Comparison of ENCODE assay signal across 8 cellular contexts in the genomic region with DNA sequence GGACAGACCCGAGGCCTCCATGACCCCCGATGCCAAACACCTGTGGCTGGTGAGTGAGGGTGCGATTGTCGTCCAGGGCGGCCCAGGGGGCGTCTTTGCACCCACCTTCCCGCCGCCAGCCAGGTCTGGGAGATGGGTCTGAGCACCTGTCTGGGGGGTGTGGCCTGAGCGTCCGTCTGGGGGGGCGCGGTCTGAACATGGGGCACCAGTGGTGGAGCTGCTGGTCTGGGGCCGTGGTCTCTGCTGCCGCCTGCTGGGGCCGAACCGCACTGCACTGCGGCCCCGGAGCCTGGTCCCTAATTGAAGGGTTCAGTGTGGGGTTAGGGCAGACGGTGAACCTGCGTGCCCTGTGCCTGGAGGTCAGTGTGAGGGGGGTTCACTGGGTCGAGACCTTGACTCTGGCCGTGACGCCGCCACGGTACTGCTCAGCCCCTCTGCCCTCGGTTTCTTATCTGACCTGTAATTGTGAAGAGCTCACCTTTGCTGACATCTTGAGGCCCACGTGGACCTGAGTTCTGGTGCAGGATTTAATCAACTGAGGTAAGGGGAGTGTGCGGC. TPM values are rescaled to one million over a fixed set of nuclear protein-coding genes. Genes with fewer than 3 reads are reported as not detected.
DNase-seq lines count a peak whose midpoint lies in the region; ATAC-seq and TF ChIP-seq lines count a peak whose summit lies in the region.

No MANE protein-coding gene starts in this region.

- H3K27ac ChIP-seq in CD4-positive, alpha-beta T cell (ENCODE audit: low read depth, low read length), result no peak overlapping the region
- H3K27ac ChIP-seq in gastroesophageal sphincter (no peak overlapping the region), aorta (ENCODE audit: low read depth in 1 of 2, low read length in 2 of 2) (no peak overlapping the region)

- no peaks in the 10 kb centered on the region for H3K9me3 Mint-ChIP-seq in CD4-positive, alpha-beta T cell
- no peaks in the 10 kb centered on the region for H3K9me3 Mint-ChIP-seq in progenitor cell of endocrine pancreas (ENCODE audit: low read depth)

- CTCF ChIA-PET in CD4-positive, alpha-beta T cell (lab: Charles Lee), result interaction anchor here (0.6 to 6.0 kb wide), 24 partner anchors 12 to 545 kb away, joined by 3 to 73 read pairs (median 4); partner anchors contain the start of genes MC1R, SPATA2L and TCF25

- no peaks in the 10 kb centered on the region for H3K27me3 ChIP-seq in CD4-positive, alpha-beta T cell (ENCODE audit: control insufficient read depth, insufficient read depth, low read length)
- no peaks in the 10 kb centered on the region for H3K27me3 ChIP-seq in gastroesophageal sphincter
- no peaks in the 10 kb centered on the region for H3K27me3 ChIP-seq in aorta (ENCODE audit: control insufficient read depth in 1 of 2, insufficient read depth in 2 of 2, low read length in 1 of 2)

- H3K4me3 ChIP-seq in HFF-Myc (replicated peaks; ENCODE audit: low read depth, low read length) (no peak overlapping the region), gastroesophageal sphincter (no peak overlapping the region), aorta (ENCODE audit: low read length in 2 of 2) (no peak overlapping the region)

- intact Hi-C loops in CD4-positive, alpha-beta T cell (cut with DNase I, micrococcal nuclease), result loop anchor here (1.0 to 10.0 kb wide), 5 partner anchors 45 to 286 kb away; partner anchors contain the start of genes CPNE7 (in 1 of the 2) and FANCA (in 1 of the 2)
- intact Hi-C loops in aorta (cut with DNase I), result loop anchor here (5.0 kb wide), 2 partner anchors 109 to 159 kb away; partner anchors contain the start of gene SPATA2L (in 1 of the 2)

- POLR2A ChIA-PET in CD4-positive, alpha-beta T cell (lab: Charles Lee), result interaction anchor here (0.7 to 5.4 kb wide), 5 partner anchors 12 to 160 kb away, joined by 3 to 104 read pairs (median 14); partner anchors contain the start of gene TCF25

- no peaks in the 10 kb centered on the region for H3K36me3 Mint-ChIP-seq in CD4-positive, alpha-beta T cell (ENCODE audit: low read depth)
- peaks cover 11% of the 10 kb centered on the region for H3K36me3 Mint-ChIP-seq in progenitor cell of endocrine pancreas (ENCODE audit: insufficient read depth)

- ATAC-seq in CD4-positive, alpha-beta T cell (ENCODE audit: poor library complexity), result peak; percentile 85
- ATAC-seq in gastroesophageal sphincter, result peak; percentile 67
- ATAC-seq in aorta (ENCODE audit: low FRiP score), result peak; percentile 83
- no peak for ATAC-seq in HG03097 (IDR thresholded peaks at IDR 0.05; ENCODE audit: low FRiP score, unreplicated experiment)

- H3K4me1 Mint-ChIP-seq in CD4-positive, alpha-beta T cell (ENCODE audit: low read depth), result peaks cover 29% of the 10 kb centered on the region
- H3K4me1 Mint-ChIP-seq in progenitor cell of endocrine pancreas (ENCODE audit: low read depth), result no peaks in the 10 kb centered on the region

- H3K9me3 ChIP-seq in CD4-positive, alpha-beta T cell (ENCODE audit: control insufficient read depth, low read length), result no peaks in the 10 kb centered on the region
- H3K9me3 ChIP-seq in gastroesophageal sphincter (no peaks in the 10 kb centered on the region), aorta (ENCODE audit: control insufficient read depth, low read length) (no peaks in the 10 kb centered on the region)

- WGBS in gastroesophageal sphincter (ENCODE audit: low coverage in 1 of 2), 2 donors, result 50% methylated on average over 1 of the region's 28 CpGs; no CpG with 5 or more reads in 1 of the 2 donors
- 24 to 29% methylated on average over 25 to 28 of the region's 28 CpGs for WGBS in aorta, 2 donors

- TF ChIP-seq POLR2A in Raji (IDR thresholded peaks at IDR 0.05; ENCODE audit: insufficient read depth, low read depth, low read length) (peak; percentile 26; the same call in 1 of the 2 replicates), gastroesophageal sphincter (IDR thresholded peaks at IDR 0.05) (no peak)

- H3K36me3 ChIP-seq in gastroesophageal sphincter (no peaks in the 10 kb centered on the region), aorta (ENCODE audit: control insufficient read depth in 1 of 2, insufficient read depth in 2 of 2, low read length in 1 of 2) (no peaks in the 10 kb centered on the region)

- H3K4me1 ChIP-seq in gastroesophageal sphincter, result peaks cover 0 to 18% (median 0%) of the 10 kb centered on the region in 3 donors
- no peaks in the 10 kb centered on the region for H3K4me1 ChIP-seq in aorta (ENCODE audit: control insufficient read depth in 1 of 2, insufficient read depth in 2 of 2, low read length in 2 of 2)

- no peaks in the 10 kb centered on the region for H3K27me3 Mint-ChIP-seq in CD4-positive, alpha-beta T cell
- no peaks in the 10 kb centered on the region for H3K27me3 Mint-ChIP-seq in progenitor cell of endocrine pancreas

- TF ChIP-seq CTCF in CD4-positive, alpha-beta T cell (IDR thresholded peaks at IDR 0.05), result peak; percentile 98
- TF ChIP-seq CTCF in HFF-Myc (IDR thresholded peaks at IDR 0.05; ENCODE audit: low read depth, low read length, missing control alignments) (peak; percentile 98), gastroesophageal sphincter (IDR thresholded peaks at IDR 0.05) (peak in 3 of 4 experiments; percentile 93 to 99 (median 94)), progenitor cell of endocrine pancreas (IDR thresholded peaks at IDR 0.05; ENCODE audit: unreplicated experiment) (peak; percentile 96)

- TF ChIP-seq EP300 in gastroesophageal sphincter (IDR thresholded peaks at IDR 0.05), result no peak

- peak overlapping the region; percentile 21 for H3K4me3 Mint-ChIP-seq in CD4-positive, alpha-beta T cell
- H3K4me3 Mint-ChIP-seq in progenitor cell of endocrine pancreas (ENCODE audit: low read depth), result no peak overlapping the region

- DNase-seq in CD4-positive, alpha-beta T cell, result peak; percentile 56 to 80 (median 68)
- DNase-seq in HFF-Myc (ENCODE audit: extremely low read depth, low read depth) (no peak), progenitor cell of endocrine pancreas (ENCODE audit: low spot score, unreplicated experiment) (peak; percentile 73), aorta (peak; percentile 66 to 85)
- DNase-seq in activated T-helper 9 cell treated with anti-CD3 and anti-CD28 coated beads, Interleukin-2, amount 50 U/mL, for 16 hours (ENCODE audit: low read depth), result peak; percentile 67

- H3K27ac Mint-ChIP-seq in CD4-positive, alpha-beta T cell, result peak overlapping the region; percentile 57
- H3K27ac Mint-ChIP-seq in progenitor cell of endocrine pancreas, result no peak overlapping the region

RNA-seq across cellular contexts. Expression of gene TCF25, which starts 12.6 kb away (rescaled TPM):
- 100 to 1,000 TPM; 306 to 307 TPM for total RNA-seq in CD4-positive, alpha-beta T cell
- total RNA-seq in gastroesophageal sphincter (100 to 1,000 TPM; 118 to 165 (median 134) TPM), progenitor cell of endocrine pancreas (177 and 199 TPM in 2 replicates), aorta (100 to 1,000 TPM; 207 to 224 TPM)
- polyA plus RNA-seq in aorta, result 100 to 1,000 TPM in 1 of 2 donors, 10 to 100 TPM in 1; 47.6 to 273 TPM

RNA-seq across cellular contexts. Expression of gene SPIRE2, which starts 32.6 kb away (rescaled TPM):
- total RNA-seq in CD4-positive, alpha-beta T cell, result 1 to 10 TPM; 1.1 TPM
- total RNA-seq in gastroesophageal sphincter (1 to 10 TPM in 3 of 4 donors, under 1 TPM in 1; 0.27 to 3.6 (median 2.0) TPM), progenitor cell of endocrine pancreas (24.2 TPM in 2 replicates), aorta (1 to 10 TPM in 1 of 2 donors, under 1 TPM in 1; 0.62 to 2.2 TPM)
- polyA plus RNA-seq in aorta, result 1 to 10 TPM; 1.4 to 2.3 TPM

RNA-seq across cellular contexts. Expression of gene FANCA, which starts 44.4 kb away (rescaled TPM):
- 1 to 10 TPM; 4.1 to 5.0 TPM for total RNA-seq in CD4-positive, alpha-beta T cell
- total RNA-seq in gastroesophageal sphincter, result 1 to 10 TPM in 1 of 4 donors, under 1 TPM in 3; 0.54 to 7.1 (median 0.76) TPM
- total RNA-seq in progenitor cell of endocrine pancreas, result 74.5 and 81.6 TPM in 2 replicates
- 1 to 10 TPM; 3.9 to 6.9 TPM for total RNA-seq in aorta
- 1 to 10 TPM; 2.0 to 3.5 TPM for polyA plus RNA-seq in aorta

RNA-seq across cellular contexts. Expression of gene MC1R, which starts 57.8 kb away (rescaled TPM):
- total RNA-seq in CD4-positive, alpha-beta T cell, result 1 to 10 TPM; 6.7 to 6.9 TPM
- total RNA-seq in gastroesophageal sphincter (1 to 10 TPM; 1.0 to 7.3 (median 3.6) TPM), progenitor cell of endocrine pancreas (3.8 and 4.6 TPM in 2 replicates), aorta (10 to 100 TPM in 1 of 2 donors, 1 to 10 TPM in 1; 4.8 to 10.2 TPM)
- 10 to 100 TPM in 1 of 2 donors, 1 to 10 TPM in 1; 1.5 to 12.1 TPM for polyA plus RNA-seq in aorta
